In the genomic region with DNA sequence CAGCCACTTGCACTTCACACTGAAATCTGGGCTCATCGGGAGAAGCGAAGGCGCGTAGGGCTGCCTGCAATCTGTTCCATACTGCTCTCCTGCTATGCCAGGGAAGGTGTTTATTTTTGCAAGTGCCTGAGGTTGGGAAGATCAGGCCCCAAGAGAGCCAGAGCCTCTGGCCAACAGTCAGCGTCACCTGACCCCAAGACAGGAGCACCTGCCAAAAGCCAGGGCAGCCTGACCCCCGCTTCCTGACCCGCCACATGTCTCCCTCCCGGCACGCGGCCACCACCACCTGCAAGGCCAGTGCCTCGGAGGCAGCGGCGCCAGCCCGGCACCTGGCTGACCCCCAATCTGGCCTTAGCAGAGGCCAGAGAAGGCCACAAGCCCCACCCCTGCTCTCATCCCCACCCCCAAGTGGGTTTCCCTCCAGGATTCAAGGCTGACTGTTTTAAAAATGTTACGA, we compare ENCODE assay signal across 17 cellular contexts.
DNase-seq lines count a peak whose midpoint lies in the region; ATAC-seq and TF ChIP-seq lines count a peak whose summit lies in the region.
"Had no signal": no experiment of that assay in that cellular context is flagged by ENCODE, and none has a peak within 500 bp of the region (broad histone marks: within the 10 kb centered on the region; RNA-seq: fewer than 3 reads in every experiment).

No MANE protein-coding gene starts in this region.

- H3K27me3 ChIP-seq in heart right ventricle (no peaks in the 10 kb centered on the region), tibial nerve (no peaks in the 10 kb centered on the region), tibial artery (no peaks in the 10 kb centered on the region)
- H3K27me3 ChIP-seq: brain microvascular endothelial cell, neutrophil had no signal

- H3K36me3 ChIP-seq in heart right ventricle, result peaks cover 0 to 21% (median 0%) of the 10 kb centered on the region in 9 donors
- H3K36me3 ChIP-seq in tibial nerve, result peaks cover 0 to 11% (median 0%) of the 10 kb centered on the region in 3 donors
- peaks cover 0 to 12% (median 0%) of the 10 kb centered on the region in 3 donors for H3K36me3 ChIP-seq in tibial artery
- H3K36me3 ChIP-seq: brain microvascular endothelial cell had no signal

- peak; percentile 27 to 60 (median 54) for ATAC-seq in heart right ventricle

- no peak for TF ChIP-seq POLR2A in tibial nerve (IDR thresholded peaks at IDR 0.05)

- intact Hi-C loops in heart right ventricle (cut with DNase I) (loop anchor here in 1 of 10 donors (10.0 kb wide), 1 partner anchor 97 kb away; a partner anchor contains a TSS), tibial artery (cut with DNase I; ENCODE audit: low total_unique reads) (no loop called here)

- no peak overlapping the region for H3K4me3 ChIP-seq in heart right ventricle
- no peak overlapping the region for H3K4me3 ChIP-seq in tibial nerve
- H3K4me3 ChIP-seq in tibial artery, result no peak overlapping the region

- peak overlapping the region; percentile 62 for H3K27ac ChIP-seq in angular gyrus (ENCODE audit: low read depth, low read length)
- peak overlapping the region in 8 of 10 donors; percentile 9 to 60 (median 42) for H3K27ac ChIP-seq in heart right ventricle
- H3K27ac ChIP-seq in tibial nerve, result peak overlapping the region; percentile 75 to 92 (median 82)
- no peak overlapping the region for H3K27ac ChIP-seq in tibial artery
- H3K27ac ChIP-seq: brain microvascular endothelial cell, neutrophil had no signal

- H3K27me3 Mint-ChIP-seq in nephron progenitor cell (ENCODE audit: low read depth, poor library complexity), result peaks cover 12% of the 10 kb centered on the region
- H3K27me3 Mint-ChIP-seq: activated naive CD4-positive, alpha-beta T cell treated with anti-CD3 and anti-CD28 coated beads, Interleukin-2, amount 10 ng/mL, durations not matched to agents 7 days and 5 days had no signal

- H3K4me3 Mint-ChIP-seq in nephron progenitor cell, result no peak overlapping the region
- H3K4me3 Mint-ChIP-seq: activated naive CD4-positive, alpha-beta T cell treated with anti-CD3 and anti-CD28 coated beads, Interleukin-2, amount 10 ng/mL, durations not matched to agents 7 days and 5 days had no signal

- H3K9me3 Mint-ChIP-seq in nephron progenitor cell, result no peaks in the 10 kb centered on the region
- H3K9me3 Mint-ChIP-seq: activated naive CD4-positive, alpha-beta T cell treated with anti-CD3 and anti-CD28 coated beads, Interleukin-2, amount 10 ng/mL, durations not matched to agents 7 days and 5 days had no signal

- no peak for TF ChIP-seq CTCF in heart right ventricle (IDR thresholded peaks at IDR 0.05)
- TF ChIP-seq CTCF in nephron progenitor cell (IDR thresholded peaks at IDR 0.05), result no peak
- TF ChIP-seq CTCF in tibial nerve (IDR thresholded peaks at IDR 0.05), result no peak
- TF ChIP-seq CTCF in tibial artery (IDR thresholded peaks at IDR 0.05), result no peak

- peak overlapping the region; percentile 59 for H3K27ac Mint-ChIP-seq in nephron progenitor cell

- TF ChIP-seq EP300 in tibial nerve (IDR thresholded peaks at IDR 0.05), result peak in 1 of 2 donors; percentile 55

- peaks cover 4% of the 10 kb centered on the region for H3K36me3 Mint-ChIP-seq in nephron progenitor cell (ENCODE audit: low read depth)
- H3K36me3 Mint-ChIP-seq: activated naive CD4-positive, alpha-beta T cell treated with anti-CD3 and anti-CD28 coated beads, Interleukin-2, amount 10 ng/mL, durations not matched to agents 7 days and 5 days had no signal

- H3K9me3 ChIP-seq in heart right ventricle, result no peaks in the 10 kb centered on the region
- H3K9me3 ChIP-seq in tibial nerve, result no peaks in the 10 kb centered on the region
- H3K9me3 ChIP-seq in tibial artery, result no peaks in the 10 kb centered on the region
- H3K9me3 ChIP-seq: neutrophil had no signal

- H3K4me1 ChIP-seq in heart right ventricle (peaks cover 37 to 82% (median 60%) of the 10 kb centered on the region in 9 donors), tibial nerve (peaks cover 0 to 98% (median 86%) of the 10 kb centered on the region in 4 donors), tibial artery (peaks cover 7 to 73% (median 46%) of the 10 kb centered on the region in 4 donors)

- peaks cover 84% of the 10 kb centered on the region for H3K4me1 Mint-ChIP-seq in nephron progenitor cell

- DNase-seq in heart right ventricle (peak; percentile 55 to 71), nephron progenitor cell (no peak), tibial nerve (ENCODE audit: low spot score in 2 of 2) (peak; percentile 29 to 74), tibial artery (no peak), AML-193 (lab: John Stamatoyannopoulos, UW) (no peak), NCI-H2081 (lab: John Stamatoyannopoulos, UW) (no peak)
- DNase-seq: activated naive CD4-positive, alpha-beta T cell treated with anti-CD3 and anti-CD28 coated beads, Interleukin-2, amount 10 ng/mL, durations not matched to agents 7 days and 5 days; brain microvascular endothelial cell; DND-41; effector CD8-positive, alpha-beta T cell; KG1; mesenchymal stem cell; NCI-H1105 treated with DMSO at 0.1 percent for 48 hours; NCI-H446; SHP77 treated with DMSO at 0.1 percent for 48 hours had no signal

- WGBS in heart right ventricle, 2 donors, result 34 to 37% methylated on average over 14 to 15 of the region's 15 CpGs
- WGBS in tibial nerve, 2 donors, result 47 to 52% methylated on average over 14 to 15 of the region's 15 CpGs

Comparison
In these comparisons a context has a peak if more than half of its experiments do, and no peak if none do; other contexts are left out.
1. H3K27ac ChIP-seq: peak in angular gyrus (single experiment), heart right ventricle (8 of 10) and tibial nerve (4 of 4); none in tibial artery (0 of 2).
2. DNase-seq: peak in heart right ventricle (2 of 2) and tibial nerve (2 of 2); none in nephron progenitor cell (single experiment), tibial artery (0 of 2), AML-193 (0 of 2) and NCI-H2081 (0 of 2).